Comparison of ENCODE assay signal across 1 cellular context in the genomic region with DNA sequence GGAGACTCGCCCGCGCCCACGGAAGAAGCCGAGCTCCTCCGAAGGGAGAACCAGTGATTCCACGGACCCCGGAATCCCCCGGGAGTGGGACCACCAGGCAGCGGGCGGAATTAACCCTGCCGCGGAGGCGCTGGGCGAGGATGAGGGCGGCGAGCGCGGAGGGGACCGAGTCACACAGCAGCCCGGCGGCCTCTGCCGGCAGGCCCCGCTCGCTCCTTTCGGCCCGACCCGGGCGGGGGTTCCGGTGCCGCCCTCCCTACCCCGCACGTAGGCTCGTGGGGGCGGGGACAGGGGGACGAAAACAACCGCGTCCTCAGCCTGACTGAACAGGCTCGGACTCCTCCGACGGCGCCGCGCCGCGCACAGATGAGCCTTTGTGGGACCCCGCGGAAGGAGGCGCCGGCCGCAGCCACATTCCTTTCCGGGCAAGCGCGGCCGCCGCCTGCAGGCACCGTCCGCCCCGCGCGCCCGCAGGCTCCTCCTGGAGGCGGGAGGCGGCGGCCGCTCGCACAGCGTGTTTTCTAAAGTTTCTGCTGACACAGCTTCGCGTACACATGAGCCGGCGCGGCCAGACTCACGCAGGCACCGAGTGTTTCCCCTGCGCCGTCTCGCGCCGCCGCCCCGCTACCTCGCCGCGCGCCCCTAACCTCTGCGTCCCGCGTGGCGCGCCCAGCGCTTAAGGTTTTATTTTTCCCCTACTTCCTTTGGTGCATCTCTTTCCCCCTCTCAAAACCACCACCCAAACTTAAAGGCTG.
TF ChIP-seq lines count a peak whose summit lies in the region.

No MANE protein-coding gene starts in this region.

TF ChIP-seq in HepG2, 621 proteins besides CTCF, POLR2A, EP300 and RAD21 (continued from another document and continues in another):
- TF ChIP-seq ONECUT2 (CRISPR knock-in tag; IDR thresholded peaks at IDR 0.05) (0 out of 2 replicates have a peak, but pooled peaks have one; percentile 6), MAFG (CRISPR knock-in tag; IDR thresholded peaks at IDR 0.05) (0 out of 2 replicates have a peak, but pooled peaks have one; percentile 54), NFRKB (IDR thresholded peaks at IDR 0.05) (no peak), ZNF3 (CRISPR knock-in tag; IDR thresholded peaks at IDR 0.05) (no peak), ZNF83 (CRISPR knock-in tag; IDR thresholded peaks at IDR 0.05; ENCODE audit: borderline replicate concordance) (no peak; the same call in 1 of the 2 replicates), RARG (CRISPR knock-in tag; IDR thresholded peaks at IDR 0.05; ENCODE audit: low read depth) (no peak), ZNF577 (CRISPR knock-in tag; IDR thresholded peaks at IDR 0.05; ENCODE audit: borderline replicate concordance, low read depth) (0 out of 2 replicates have a peak, but pooled peaks have one; percentile 45), KAT2B (IDR thresholded peaks at IDR 0.05; ENCODE audit: borderline replicate concordance, low read depth, low read length) (no peak), GATAD1 (CRISPR knock-in tag; IDR thresholded peaks at IDR 0.05) (peak; percentile 69), GFI1 (CRISPR knock-in tag; IDR thresholded peaks at IDR 0.05; ENCODE audit: borderline replicate concordance) (peak; percentile 31; the same call in 1 of the 2 replicates), ZNF773 (CRISPR knock-in tag; IDR thresholded peaks at IDR 0.05; ENCODE audit: borderline replicate concordance) (peak; percentile 34; the same call in 1 of the 2 replicates), ZNF546 (CRISPR knock-in tag; conservative IDR thresholded peaks at IDR 0.05) (peak; percentile 95), ZEB1 (IDR thresholded peaks at IDR 0.05; ENCODE audit: insufficient replicate concordance, low read depth) (no peak), SNAPC2 (CRISPR knock-in tag; IDR thresholded peaks at IDR 0.05) (no peak), MED8 (CRISPR knock-in tag; IDR thresholded peaks at IDR 0.05; ENCODE audit: insufficient replicate concordance) (peak; percentile 86), KLF11 (CRISPR knock-in tag; IDR thresholded peaks at IDR 0.05) (no peak), IKZF1 (IDR thresholded peaks at IDR 0.05) (no peak), ZNF10 (CRISPR knock-in tag; IDR thresholded peaks at IDR 0.05; ENCODE audit: borderline replicate concordance, low read depth) (peak; percentile 87; the same call in 1 of the 2 replicates), MAFK (conservative IDR thresholded peaks at IDR 0.05 in 1 of 2, IDR thresholded peaks at IDR 0.05 in 1 of 2; ENCODE audit: low read length in 2 of 2) (peak; percentile 92 to 94), ZKSCAN8 (CRISPR knock-in tag; IDR thresholded peaks at IDR 0.05; ENCODE audit: borderline replicate concordance) (0 out of 2 replicates have a peak, but pooled peaks have one; percentile 18), ZNF383 (CRISPR knock-in tag; IDR thresholded peaks at IDR 0.05; ENCODE audit: borderline replicate concordance) (0 out of 2 replicates have a peak, but pooled peaks have one; percentile 40), ZMYM2 (CRISPR knock-in tag; IDR thresholded peaks at IDR 0.05) (peak; percentile 69; the same call in 1 of the 2 replicates), EEA1 (CRISPR knock-in tag; IDR thresholded peaks at IDR 0.05; ENCODE audit: borderline replicate concordance) (peak; percentile 80; the same call in 1 of the 2 replicates), ZFP90 (CRISPR knock-in tag; IDR thresholded peaks at IDR 0.05; ENCODE audit: borderline replicate concordance) (peak; percentile 81; the same call in 1 of the 2 replicates), GLI4 (CRISPR knock-in tag; IDR thresholded peaks at IDR 0.05; ENCODE audit: borderline replicate concordance) (peak; percentile 86; the same call in 1 of the 2 replicates), CC2D1A (CRISPR knock-in tag; IDR thresholded peaks at IDR 0.05) (no peak), TAF1 (CRISPR knock-in tag; IDR thresholded peaks at IDR 0.05) (peak; percentile 95), ZNF30 (CRISPR knock-in tag; IDR thresholded peaks at IDR 0.05) (no peak), CAMTA2 (CRISPR knock-in tag; IDR thresholded peaks at IDR 0.05; ENCODE audit: borderline replicate concordance) (peak; percentile 62), ZNF788 (CRISPR knock-in tag; IDR thresholded peaks at IDR 0.05; ENCODE audit: borderline replicate concordance) (peak; percentile 95), ATRX (CRISPR knock-in tag; IDR thresholded peaks at IDR 0.05; ENCODE audit: borderline replicate concordance) (no peak), ZNF143 (CRISPR knock-in tag; IDR thresholded peaks at IDR 0.05) (no peak; the same call in 1 of the 2 replicates), RARA (CRISPR knock-in tag; IDR thresholded peaks at IDR 0.05) (peak; percentile 21; the same call in 1 of the 2 replicates), HDAC6 (IDR thresholded peaks at IDR 0.05; ENCODE audit: low read depth, low read length) (no peak), SAFB2 (CRISPR knock-in tag; IDR thresholded peaks at IDR 0.05; ENCODE audit: borderline replicate concordance, low read depth) (peak; percentile 97), FLYWCH1 (CRISPR knock-in tag; IDR thresholded peaks at IDR 0.05) (no peak), SRY (CRISPR knock-in tag; IDR thresholded peaks at IDR 0.05) (peak; percentile 17; the same call in 1 of the 2 replicates), ELF3 (CRISPR knock-in tag; IDR thresholded peaks at IDR 0.05) (peak; percentile 84)
- TF ChIP-seq, protein P1, sequence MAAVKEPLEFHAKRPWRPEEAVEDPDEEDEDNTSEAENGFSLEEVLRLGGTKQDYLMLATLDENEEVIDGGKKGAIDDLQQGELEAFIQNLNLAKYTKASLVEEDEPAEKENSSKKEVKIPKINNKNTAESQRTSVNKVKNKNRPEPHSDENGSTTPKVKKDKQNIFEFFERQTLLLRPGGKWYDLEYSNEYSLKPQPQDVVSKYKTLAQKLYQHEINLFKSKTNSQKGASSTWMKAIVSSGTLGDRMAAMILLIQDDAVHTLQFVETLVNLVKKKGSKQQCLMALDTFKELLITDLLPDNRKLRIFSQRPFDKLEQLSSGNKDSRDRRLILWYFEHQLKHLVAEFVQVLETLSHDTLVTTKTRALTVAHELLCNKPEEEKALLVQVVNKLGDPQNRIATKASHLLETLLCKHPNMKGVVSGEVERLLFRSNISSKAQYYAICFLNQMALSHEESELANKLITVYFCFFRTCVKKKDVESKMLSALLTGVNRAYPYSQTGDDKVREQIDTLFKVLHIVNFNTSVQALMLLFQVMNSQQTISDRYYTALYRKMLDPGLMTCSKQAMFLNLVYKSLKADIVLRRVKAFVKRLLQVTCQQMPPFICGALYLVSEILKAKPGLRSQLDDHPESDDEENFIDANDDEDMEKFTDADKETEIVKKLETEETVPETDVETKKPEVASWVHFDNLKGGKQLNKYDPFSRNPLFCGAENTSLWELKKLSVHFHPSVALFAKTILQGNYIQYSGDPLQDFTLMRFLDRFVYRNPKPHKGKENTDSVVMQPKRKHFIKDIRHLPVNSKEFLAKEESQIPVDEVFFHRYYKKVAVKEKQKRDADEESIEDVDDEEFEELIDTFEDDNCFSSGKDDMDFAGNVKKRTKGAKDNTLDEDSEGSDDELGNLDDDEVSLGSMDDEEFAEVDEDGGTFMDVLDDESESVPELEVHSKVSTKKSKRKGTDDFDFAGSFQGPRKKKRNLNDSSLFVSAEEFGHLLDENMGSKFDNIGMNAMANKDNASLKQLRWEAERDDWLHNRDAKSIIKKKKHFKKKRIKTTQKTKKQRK (IDR thresholded peaks at IDR 0.05; ENCODE audit: low read length) = no peak
- TF ChIP-seq, protein P2, sequence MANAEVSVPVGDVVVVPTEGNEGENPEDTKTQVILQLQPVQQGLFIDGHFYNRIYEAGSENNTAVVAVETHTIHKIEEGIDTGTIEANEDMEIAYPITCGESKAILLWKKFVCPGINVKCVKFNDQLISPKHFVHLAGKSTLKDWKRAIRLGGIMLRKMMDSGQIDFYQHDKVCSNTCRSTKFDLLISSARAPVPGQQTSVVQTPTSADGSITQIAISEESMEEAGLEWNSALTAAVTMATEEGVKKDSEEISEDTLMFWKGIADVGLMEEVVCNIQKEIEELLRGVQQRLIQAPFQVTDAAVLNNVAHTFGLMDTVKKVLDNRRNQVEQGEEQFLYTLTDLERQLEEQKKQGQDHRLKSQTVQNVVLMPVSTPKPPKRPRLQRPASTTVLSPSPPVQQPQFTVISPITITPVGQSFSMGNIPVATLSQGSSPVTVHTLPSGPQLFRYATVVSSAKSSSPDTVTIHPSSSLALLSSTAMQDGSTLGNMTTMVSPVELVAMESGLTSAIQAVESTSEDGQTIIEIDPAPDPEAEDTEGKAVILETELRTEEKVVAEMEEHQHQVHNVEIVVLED (CRISPR knock-in tag; IDR thresholded peaks at IDR 0.05; ENCODE audit: borderline replicate concordance) = peak; percentile 89
- TF ChIP-seq, protein P3, sequence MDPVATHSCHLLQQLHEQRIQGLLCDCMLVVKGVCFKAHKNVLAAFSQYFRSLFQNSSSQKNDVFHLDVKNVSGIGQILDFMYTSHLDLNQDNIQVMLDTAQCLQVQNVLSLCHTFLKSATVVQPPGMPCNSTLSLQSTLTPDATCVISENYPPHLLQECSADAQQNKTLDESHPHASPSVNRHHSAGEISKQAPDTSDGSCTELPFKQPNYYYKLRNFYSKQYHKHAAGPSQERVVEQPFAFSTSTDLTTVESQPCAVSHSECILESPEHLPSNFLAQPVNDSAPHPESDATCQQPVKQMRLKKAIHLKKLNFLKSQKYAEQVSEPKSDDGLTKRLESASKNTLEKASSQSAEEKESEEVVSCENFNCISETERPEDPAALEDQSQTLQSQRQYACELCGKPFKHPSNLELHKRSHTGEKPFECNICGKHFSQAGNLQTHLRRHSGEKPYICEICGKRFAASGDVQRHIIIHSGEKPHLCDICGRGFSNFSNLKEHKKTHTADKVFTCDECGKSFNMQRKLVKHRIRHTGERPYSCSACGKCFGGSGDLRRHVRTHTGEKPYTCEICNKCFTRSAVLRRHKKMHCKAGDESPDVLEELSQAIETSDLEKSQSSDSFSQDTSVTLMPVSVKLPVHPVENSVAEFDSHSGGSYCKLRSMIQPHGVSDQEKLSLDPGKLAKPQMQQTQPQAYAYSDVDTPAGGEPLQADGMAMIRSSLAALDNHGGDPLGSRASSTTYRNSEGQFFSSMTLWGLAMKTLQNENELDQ (CRISPR knock-in tag; IDR thresholded peaks at IDR 0.05; ENCODE audit: borderline replicate concordance) = no peak; the same call in 1 of the 2 replicates
- TF ChIP-seq, protein P4, sequence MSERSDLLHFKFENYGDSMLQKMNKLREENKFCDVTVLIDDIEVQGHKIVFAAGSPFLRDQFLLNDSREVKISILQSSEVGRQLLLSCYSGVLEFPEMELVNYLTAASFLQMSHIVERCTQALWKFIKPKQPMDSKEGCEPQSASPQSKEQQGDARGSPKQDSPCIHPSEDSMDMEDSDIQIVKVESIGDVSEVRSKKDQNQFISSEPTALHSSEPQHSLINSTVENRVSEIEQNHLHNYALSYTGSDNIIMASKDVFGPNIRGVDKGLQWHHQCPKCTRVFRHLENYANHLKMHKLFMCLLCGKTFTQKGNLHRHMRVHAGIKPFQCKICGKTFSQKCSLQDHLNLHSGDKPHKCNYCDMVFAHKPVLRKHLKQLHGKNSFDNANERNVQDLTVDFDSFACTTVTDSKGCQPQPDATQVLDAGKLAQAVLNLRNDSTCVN (CRISPR knock-in tag; IDR thresholded peaks at IDR 0.05; ENCODE audit: borderline replicate concordance) = peak; percentile 76
- TF ChIP-seq, protein P5, sequence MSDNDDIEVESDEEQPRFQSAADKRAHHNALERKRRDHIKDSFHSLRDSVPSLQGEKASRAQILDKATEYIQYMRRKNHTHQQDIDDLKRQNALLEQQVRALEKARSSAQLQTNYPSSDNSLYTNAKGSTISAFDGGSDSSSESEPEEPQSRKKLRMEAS (IDR thresholded peaks at IDR 0.05) = peak; percentile 73
- TF ChIP-seq, protein P6, sequence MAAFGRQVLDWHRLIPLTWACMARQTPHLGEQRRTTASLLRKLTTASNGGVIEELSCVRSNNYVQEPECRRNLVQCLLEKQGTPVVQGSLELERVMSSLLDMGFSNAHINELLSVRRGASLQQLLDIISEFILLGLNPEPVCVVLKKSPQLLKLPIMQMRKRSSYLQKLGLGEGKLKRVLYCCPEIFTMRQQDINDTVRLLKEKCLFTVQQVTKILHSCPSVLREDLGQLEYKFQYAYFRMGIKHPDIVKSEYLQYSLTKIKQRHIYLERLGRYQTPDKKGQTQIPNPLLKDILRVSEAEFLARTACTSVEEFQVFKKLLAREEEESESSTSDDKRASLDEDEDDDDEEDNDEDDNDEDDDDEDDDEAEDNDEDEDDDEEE (CRISPR knock-in tag; IDR thresholded peaks at IDR 0.05) = peak; percentile 86
- TF ChIP-seq, protein P7, sequence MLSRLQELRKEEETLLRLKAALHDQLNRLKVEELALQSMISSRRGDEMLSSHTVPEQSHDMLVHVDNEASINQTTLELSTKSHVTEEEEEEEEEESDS (CRISPR knock-in tag; IDR thresholded peaks at IDR 0.05; ENCODE audit: borderline replicate concordance) = no peak
- TF ChIP-seq, protein P8, sequence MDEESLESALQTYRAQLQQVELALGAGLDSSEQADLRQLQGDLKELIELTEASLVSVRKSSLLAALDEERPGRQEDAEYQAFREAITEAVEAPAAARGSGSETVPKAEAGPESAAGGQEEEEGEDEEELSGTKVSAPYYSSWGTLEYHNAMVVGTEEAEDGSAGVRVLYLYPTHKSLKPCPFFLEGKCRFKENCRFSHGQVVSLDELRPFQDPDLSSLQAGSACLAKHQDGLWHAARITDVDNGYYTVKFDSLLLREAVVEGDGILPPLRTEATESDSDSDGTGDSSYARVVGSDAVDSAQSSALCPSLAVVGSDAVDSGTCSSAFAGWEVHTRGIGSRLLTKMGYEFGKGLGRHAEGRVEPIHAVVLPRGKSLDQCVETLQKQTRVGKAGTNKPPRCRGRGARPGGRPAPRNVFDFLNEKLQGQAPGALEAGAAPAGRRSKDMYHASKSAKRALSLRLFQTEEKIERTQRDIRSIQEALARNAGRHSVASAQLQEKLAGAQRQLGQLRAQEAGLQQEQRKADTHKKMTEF (CRISPR knock-in tag; IDR thresholded peaks at IDR 0.05) = peak; percentile 98
- TF ChIP-seq, protein P9, sequence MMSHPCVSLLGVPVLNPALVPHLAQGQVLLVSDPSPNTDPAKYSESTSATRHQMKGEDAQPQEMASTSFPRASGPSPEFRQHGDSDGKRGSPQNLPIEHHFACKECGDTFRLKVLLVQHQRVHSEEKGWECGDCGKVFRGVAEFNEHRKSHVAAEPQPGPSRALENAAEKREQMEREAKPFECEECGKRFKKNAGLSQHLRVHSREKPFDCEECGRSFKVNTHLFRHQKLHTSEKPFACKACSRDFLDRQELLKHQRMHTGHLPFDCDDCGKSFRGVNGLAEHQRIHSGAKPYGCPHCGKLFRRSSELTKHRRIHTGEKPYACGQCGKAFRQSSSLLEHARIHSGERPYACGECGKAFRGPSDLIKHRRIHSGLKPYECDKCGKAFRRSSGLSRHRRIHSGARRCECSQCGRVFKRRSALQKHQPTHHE (CRISPR knock-in tag; IDR thresholded peaks at IDR 0.05; ENCODE audit: borderline replicate concordance) = peak; percentile 97; the same call in 1 of the 2 replicates
